Comparison of ENCODE assay signal across 8 cellular contexts in the genomic region with DNA sequence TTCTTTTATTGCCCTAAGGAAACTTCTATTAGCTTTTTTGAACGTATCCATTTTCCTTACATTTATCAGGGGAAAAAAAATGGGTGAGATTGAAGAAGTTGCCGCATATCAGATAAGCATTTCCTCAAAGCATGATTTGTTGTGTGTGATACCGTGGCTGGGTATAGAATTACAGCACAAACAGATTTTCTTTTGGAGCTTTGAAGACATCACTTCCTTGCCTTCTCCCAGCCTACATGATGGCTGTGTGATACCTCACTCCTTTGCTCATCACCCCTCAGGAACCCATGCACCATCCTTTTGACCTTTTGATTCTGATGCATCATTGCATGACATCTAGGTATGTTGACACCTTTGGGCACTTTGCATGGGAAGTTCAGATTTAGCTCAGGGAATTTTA.
"Had no signal": no experiment of that assay in that cellular context is flagged by ENCODE, and none has a peak within 500 bp of the region (broad histone marks: within the 10 kb centered on the region; RNA-seq: fewer than 3 reads in every experiment).

No MANE protein-coding gene starts in this region.

- H3K4me3 ChIP-seq: GM12878 had no signal

- FAIRE-seq: G401.6, GM12878, GM12891, GM12892, GM18507, GM19239 had no signal

- DNase-seq: GDM1, GF-D8 had no signal

- ATAC-seq: GM12878 had no signal
